ENCODE assay signal across 16 cellular contexts in genomic region chr6:89843070-89843469, GRCh38. TPM values are rescaled to one million over a fixed set of nuclear protein-coding genes. Genes with fewer than 3 reads are reported as not detected.
DNase-seq lines count a peak whose midpoint lies in the region; ATAC-seq and TF ChIP-seq lines count a peak whose summit lies in the region.
"Had no signal": no experiment of that assay in that cellular context is flagged by ENCODE, and none has a peak within 500 bp of the region (broad histone marks: within the 10 kb centered on the region; RNA-seq: fewer than 3 reads in every experiment).

No MANE protein-coding gene starts in this region.

- no peak overlapping the region for H3K9ac ChIP-seq in fibroblast of lung (ENCODE audit: insufficient read depth, low read length)

- H4K20me1 ChIP-seq in fibroblast of lung (ENCODE audit: control insufficient read depth, extremely low read depth, insufficient read depth, low read length) = peaks cover 2% of the 10 kb centered on the region
- peaks cover 10% of the 10 kb centered on the region for H4K20me1 ChIP-seq in osteoblast (ENCODE audit: insufficient read depth, low read length)

- no peaks in the 10 kb centered on the region for H3K36me3 ChIP-seq in fibroblast of lung (ENCODE audit: control insufficient read depth, insufficient read depth, low read length)
- H3K36me3 ChIP-seq in osteoblast (ENCODE audit: insufficient read depth, low read length) = peaks cover 8% of the 10 kb centered on the region

- no peak for TF ChIP-seq CTCF in fibroblast of lung (conservative IDR thresholded peaks at IDR 0.05 in 1 of 2, IDR thresholded peaks at IDR 0.05 in 1 of 2; ENCODE audit: low read depth in 1 of 2, low read length in 2 of 2)
- TF ChIP-seq CTCF in osteoblast (IDR thresholded peaks at IDR 0.05; ENCODE audit: extremely low read depth, low read depth, low read length) = no peak
- no peak for TF ChIP-seq CTCF in omental fat pad (IDR thresholded peaks at IDR 0.05)

- H2AFZ ChIP-seq in fibroblast of lung (ENCODE audit: low read length) = no peak overlapping the region
- no peak overlapping the region for H2AFZ ChIP-seq in osteoblast (ENCODE audit: low read length)

- no peak for ATAC-seq in GM19324 (IDR thresholded peaks at IDR 0.05; ENCODE audit: low FRiP score, unreplicated experiment)
- no peak for ATAC-seq in omental fat pad (ENCODE audit: low FRiP score)

- H3K27me3 ChIP-seq in fibroblast of lung (ENCODE audit: control insufficient read depth, insufficient read depth, low read length) = no peaks in the 10 kb centered on the region
- H3K27me3 ChIP-seq in osteoblast (ENCODE audit: insufficient read depth, low read length) = no peaks in the 10 kb centered on the region
- H3K27me3 ChIP-seq: tibial nerve had no signal

- DNase-seq in NCI-H2196 (lab: John Stamatoyannopoulos, UW; ENCODE audit: unreplicated experiment) = peak; percentile 10
- DNase-seq in NCI-H2196 treated with DMSO at 0.1 percent for 48 hours (lab: John Stamatoyannopoulos, UW; ENCODE audit: unreplicated experiment) = no peak
- peak; percentile 55 for DNase-seq in NCI-H446 treated with DMSO at 0.1 percent for 48 hours (lab: John Stamatoyannopoulos, UW)
- DNase-seq in fibroblast of lung (ENCODE audit: low read depth in 2 of 2) = peak in 1 of 2 donors; percentile 64
- DNase-seq in osteoblast (ENCODE audit: insufficient read length, low spot score, missing footprints) = peak; percentile 25
- no peak for DNase-seq in omental fat pad (ENCODE audit: low spot score)
- DNase-seq in ecto neural progenitor cell (ENCODE audit: low spot score) = no peak
- DNase-seq: activated CD4-positive, alpha-beta T cell treated with anti-CD3 and anti-CD28 coated beads for 1 hour; central memory CD4-positive, alpha-beta T cell; NCI-H1105; stimulated activated CD4-positive, alpha-beta T cell treated with anti-CD3 and anti-CD28 coated beads, Interleukin-12 subunit alpha, Interleukin-12 subunit beta, amount 100 ng/mL, for 4 hours had no signal

- H3K9me3 ChIP-seq in fibroblast of lung (ENCODE audit: control insufficient read depth, insufficient read depth, low read depth, low read length) (no peaks in the 10 kb centered on the region), osteoblast (ENCODE audit: low read depth, low read length) (no peaks in the 10 kb centered on the region)
- H3K9me3 ChIP-seq: tibial nerve had no signal

- H3K4me1 ChIP-seq in fibroblast of lung (ENCODE audit: control insufficient read depth, extremely low read depth, insufficient read depth, low read length) = peaks cover 3% of the 10 kb centered on the region
- peaks cover 9% of the 10 kb centered on the region for H3K4me1 ChIP-seq in osteoblast (ENCODE audit: insufficient read depth, low read length)

- H3K79me2 ChIP-seq in fibroblast of lung (ENCODE audit: control insufficient read depth, insufficient read depth, low read length) = peaks cover 18% of the 10 kb centered on the region
- H3K79me2 ChIP-seq in osteoblast (ENCODE audit: insufficient read depth, low read length) = peaks cover 55% of the 10 kb centered on the region

- H3K4me2 ChIP-seq in fibroblast of lung (ENCODE audit: extremely low read depth, insufficient read depth, low read length) (peak overlapping the region; percentile 20), osteoblast (ENCODE audit: insufficient read depth, low read length) (peak overlapping the region; percentile 11)

- H3K4me3 ChIP-seq in fibroblast of lung (replicated peaks in 1 of 4; ENCODE audit: control extremely low read depth in 1 of 4, insufficient read depth in 1 of 4, low read depth in 3 of 4, low read length in 4 of 4) = no peak overlapping the region
- no peak overlapping the region for H3K4me3 ChIP-seq in osteoblast (ENCODE audit: insufficient read depth, low read length)
- H3K4me3 ChIP-seq: tibial nerve had no signal

- H3K27ac ChIP-seq in fibroblast of lung (ENCODE audit: insufficient read depth, low read length) (no peak overlapping the region), osteoblast (ENCODE audit: low read depth, low read length) (no peak overlapping the region)
- H3K27ac ChIP-seq: tibial nerve had no signal

RNA-seq across cellular contexts. Expression of gene CASP8AP2, which starts 13.4 kb away (rescaled TPM):
- total RNA-seq in fibroblast of lung = 12.8 and 13.4 TPM in 2 replicates
- polyA plus RNA-seq in fibroblast of lung = 9.5 and 10.8 TPM in 2 replicates
- polyA plus RNA-seq in fibroblast of lung (2012) = 5.9 and 7.2 TPM in 2 replicates
- polyA minus RNA-seq in fibroblast of lung (ENCODE audit: low replicate concordance) = 2.3 and 2.7 TPM in 2 replicates
- 13.0 and 14.4 TPM in 2 replicates for total RNA-seq in osteoblast
- 10 to 100 TPM in 2 of 4 donors, 1 to 10 TPM in 2; 8.6 to 24.0 (median 11.0) TPM for total RNA-seq in omental fat pad

RNA-seq across cellular contexts. Expression of gene MDN1, which starts 23.5 kb away (rescaled TPM):
- total RNA-seq in fibroblast of lung = 20.3 and 23.5 TPM in 2 replicates
- 5.9 and 7.2 TPM in 2 replicates for polyA plus RNA-seq in fibroblast of lung
- 10.0 and 12.0 TPM in 2 replicates for polyA plus RNA-seq in fibroblast of lung (2012)
- 14.2 and 24.3 TPM in 2 replicates for polyA minus RNA-seq in fibroblast of lung (ENCODE audit: low replicate concordance)
- total RNA-seq in osteoblast = 21.2 and 21.4 TPM in 2 replicates
- total RNA-seq in omental fat pad = 10 to 100 TPM; 21.6 to 58.5 (median 33.3) TPM

RNA-seq across cellular contexts. Expression of gene GJA10, which starts 51.2 kb away (rescaled TPM):
- not detected in 2 replicates for total RNA-seq in fibroblast of lung
- not detected in 2 replicates for polyA plus RNA-seq in fibroblast of lung
- not detected in 2 replicates for polyA plus RNA-seq in fibroblast of lung (2012)
- polyA minus RNA-seq in fibroblast of lung (ENCODE audit: low replicate concordance) = not detected in 2 replicates
- not detected in 2 replicates for total RNA-seq in osteoblast
- not detected for total RNA-seq in omental fat pad
- total RNA-seq: activated T-helper 1 cell treated with anti-CD3 and anti-CD28 coated beads, Interleukin-12 subunit alpha, Interleukin-12 subunit beta, Interleukin-2, Interleukin-4 antibody, amounts not matched to agents 30 ng/mL and 10 ng/mL and 1 ng/mL, durations not matched to agents 14 hours and 24 hours and 36 hours; tibial nerve had no signal
- polyA plus RNA-seq: esophagus, keratinocyte had no signal

Comparison
In these comparisons a context has a peak if more than half of its experiments do, and no peak if none do; other contexts are left out.
1. DNase-seq: peak in NCI-H2196 (single experiment), NCI-H446 treated with DMSO at 0.1 percent for 48 hours (single experiment) and osteoblast (single experiment); none in NCI-H2196 treated with DMSO at 0.1 percent for 48 hours (single experiment), omental fat pad (single experiment) and ecto neural progenitor cell (single experiment).